Comparison of ENCODE assay signal across 8 cellular contexts in the genomic region with DNA sequence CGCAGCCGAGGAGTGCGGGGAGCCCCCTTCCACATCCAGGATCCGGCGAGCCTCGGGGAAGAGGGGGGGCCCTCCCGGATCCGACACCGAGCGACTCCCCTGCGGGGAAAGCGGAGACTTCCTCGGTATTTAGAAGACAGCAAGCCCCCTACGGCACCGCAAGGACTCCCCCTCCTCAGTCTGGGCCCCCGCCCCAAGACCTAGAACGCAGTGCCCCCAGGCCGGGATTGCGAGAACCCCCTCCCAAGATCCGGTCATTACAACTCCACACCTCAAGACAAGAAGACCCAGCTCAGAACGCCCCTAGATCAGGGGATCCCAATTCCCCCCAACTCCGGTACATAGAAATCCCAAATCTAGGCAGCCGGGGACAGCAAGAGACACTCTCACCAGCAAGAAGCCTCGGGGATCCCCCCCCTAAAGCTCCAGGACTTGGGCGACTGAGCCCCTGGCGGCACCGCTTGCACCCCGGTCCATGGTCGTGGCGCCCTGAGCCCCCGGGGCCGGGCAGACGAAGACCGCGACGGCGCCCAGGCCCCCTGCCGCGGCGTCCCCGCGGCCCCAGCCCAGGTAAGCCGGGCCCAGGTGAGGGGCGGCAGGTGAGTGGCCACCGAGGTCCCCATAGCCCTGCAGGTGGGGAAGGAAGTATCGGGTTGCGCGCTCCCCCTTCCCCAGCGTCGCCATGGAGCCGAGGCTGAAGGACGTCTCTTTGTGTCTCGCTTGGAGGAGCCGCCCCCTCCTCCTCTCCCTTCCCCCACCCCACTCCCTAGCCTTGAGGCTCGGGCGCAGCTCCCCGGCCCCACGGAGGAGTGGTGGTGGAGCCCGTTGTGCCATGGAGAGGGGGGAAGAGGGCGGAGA. TPM values are rescaled to one million over a fixed set of nuclear protein-coding genes. Genes with fewer than 3 reads are reported as not detected.
DNase-seq lines count a peak whose midpoint lies in the region; ATAC-seq, FAIRE-seq and TF ChIP-seq lines count a peak whose summit lies in the region.

No MANE protein-coding gene starts in this region.

- TF ChIP-seq EP300 in Ishikawa (IDR thresholded peaks at IDR 0.05; ENCODE audit: borderline replicate concordance) = no peak

- peak overlapping the region; percentile 59 to 72 (median 62) for H3K4me3 ChIP-seq in gastrocnemius medialis

- peak overlapping the region; percentile 59 to 80 (median 68) for H3K27ac ChIP-seq in gastrocnemius medialis

- no peaks in the 10 kb centered on the region for H3K9me3 ChIP-seq in gastrocnemius medialis

- peaks cover 21% of the 10 kb centered on the region for H3K27me3 Mint-ChIP-seq in activated CD4-positive, alpha-beta memory T cell treated with anti-CD3 and anti-CD28 coated beads, Interleukin-2, amount 10 ng/mL, durations not matched to agents 7 days and 5 days

- DNase-seq in DMS79 treated with DMSO at 0.1 percent for 48 hours (lab: John Stamatoyannopoulos, UW) = peak; percentile 64
- DNase-seq in activated CD4-positive, alpha-beta memory T cell treated with anti-CD3 and anti-CD28 coated beads, Interleukin-2, amount 10 ng/mL, durations not matched to agents 7 days and 5 days = no peak
- DNase-seq in globus pallidus (ENCODE audit: low spot score) = peak; percentile 15
- no peak for DNase-seq in gastrocnemius medialis
- no peak for DNase-seq in urothelium cell line (ENCODE audit: low spot score)

- no peaks in the 10 kb centered on the region for H3K36me3 ChIP-seq in gastrocnemius medialis

- TF ChIP-seq RAD21 in Ishikawa (IDR thresholded peaks at IDR 0.05; ENCODE audit: low read depth) = no peak

- TF ChIP-seq CTCF in gastrocnemius medialis (IDR thresholded peaks at IDR 0.05 in 4 of 5, conservative IDR thresholded peaks at IDR 0.05 in 1 of 5) = no peak

- POLR2A ChIA-PET in activated CD4-positive, alpha-beta memory T cell treated with anti-CD3 and anti-CD28 coated beads, Interleukin-2, amount 10 ng/mL, durations not matched to agents 7 days and 5 days (lab: Charles Lee) = interaction anchor here (1.0 to 3.6 kb wide), 10 partner anchors 9 to 261 kb away, joined by 3 to 22 read pairs (median 4); partner anchors contain the start of gene SGF29

- H3K9me3 Mint-ChIP-seq in activated CD4-positive, alpha-beta memory T cell treated with anti-CD3 and anti-CD28 coated beads, Interleukin-2, amount 10 ng/mL, durations not matched to agents 7 days and 5 days = no peaks in the 10 kb centered on the region

- TF ChIP-seq POLR2A in gastrocnemius medialis (IDR thresholded peaks at IDR 0.05) = no peak

- H3K4me1 Mint-ChIP-seq in activated CD4-positive, alpha-beta memory T cell treated with anti-CD3 and anti-CD28 coated beads, Interleukin-2, amount 10 ng/mL, durations not matched to agents 7 days and 5 days = peaks cover 69% of the 10 kb centered on the region

- CTCF ChIA-PET in activated CD4-positive, alpha-beta memory T cell treated with anti-CD3 and anti-CD28 coated beads, Interleukin-2, amount 10 ng/mL, durations not matched to agents 7 days and 5 days (lab: Charles Lee) = interaction anchor here (1.0 to 2.1 kb wide), 3 partner anchors 11 to 24 kb away, joined by 3 to 9 read pairs (median 7); no protein-coding TSS in a partner anchor

- peak overlapping the region; percentile 78 for H3K4me3 Mint-ChIP-seq in activated CD4-positive, alpha-beta memory T cell treated with anti-CD3 and anti-CD28 coated beads, Interleukin-2, amount 10 ng/mL, durations not matched to agents 7 days and 5 days

- no peak for FAIRE-seq in urothelium cell line (lab: Jason Lieb, UNC)

- peak overlapping the region; percentile 62 for H3K27ac Mint-ChIP-seq in activated CD4-positive, alpha-beta memory T cell treated with anti-CD3 and anti-CD28 coated beads, Interleukin-2, amount 10 ng/mL, durations not matched to agents 7 days and 5 days

- intact Hi-C loops in gastrocnemius medialis (cut with DNase I; ENCODE audit: low total_unique reads) = loop anchor here (2.0 to 10.0 kb wide), 2 partner anchors 32 to 78 kb away; partner anchors contain the start of gene XPO6

- in situ Hi-C loops in gastrocnemius medialis (cut with MboI; ENCODE audit: low sequenced_read_pairs in 4 of 4) = no loop called here

- peaks cover 36 to 43% of the 10 kb centered on the region in 2 donors for H3K4me1 ChIP-seq in gastrocnemius medialis

- ATAC-seq in gastrocnemius medialis = peak in 1 of 2 donors; percentile 10
- ATAC-seq in GM21825 (IDR thresholded peaks at IDR 0.05; ENCODE audit: unreplicated experiment) = no peak
- ATAC-seq in HG02678 (IDR thresholded peaks at IDR 0.05; ENCODE audit: unreplicated experiment) = no peak

- no peaks in the 10 kb centered on the region for H3K27me3 ChIP-seq in gastrocnemius medialis

- peaks cover 10% of the 10 kb centered on the region for H3K36me3 Mint-ChIP-seq in activated CD4-positive, alpha-beta memory T cell treated with anti-CD3 and anti-CD28 coated beads, Interleukin-2, amount 10 ng/mL, durations not matched to agents 7 days and 5 days (ENCODE audit: low read depth)

TF ChIP-seq in Ishikawa, 13 proteins besides CTCF, POLR2A, EP300 and RAD21:
- peak; percentile 95 for TF ChIP-seq ZBTB7A (IDR thresholded peaks at IDR 0.05; ENCODE audit: low read depth)
- TF ChIP-seq, protein P1, sequence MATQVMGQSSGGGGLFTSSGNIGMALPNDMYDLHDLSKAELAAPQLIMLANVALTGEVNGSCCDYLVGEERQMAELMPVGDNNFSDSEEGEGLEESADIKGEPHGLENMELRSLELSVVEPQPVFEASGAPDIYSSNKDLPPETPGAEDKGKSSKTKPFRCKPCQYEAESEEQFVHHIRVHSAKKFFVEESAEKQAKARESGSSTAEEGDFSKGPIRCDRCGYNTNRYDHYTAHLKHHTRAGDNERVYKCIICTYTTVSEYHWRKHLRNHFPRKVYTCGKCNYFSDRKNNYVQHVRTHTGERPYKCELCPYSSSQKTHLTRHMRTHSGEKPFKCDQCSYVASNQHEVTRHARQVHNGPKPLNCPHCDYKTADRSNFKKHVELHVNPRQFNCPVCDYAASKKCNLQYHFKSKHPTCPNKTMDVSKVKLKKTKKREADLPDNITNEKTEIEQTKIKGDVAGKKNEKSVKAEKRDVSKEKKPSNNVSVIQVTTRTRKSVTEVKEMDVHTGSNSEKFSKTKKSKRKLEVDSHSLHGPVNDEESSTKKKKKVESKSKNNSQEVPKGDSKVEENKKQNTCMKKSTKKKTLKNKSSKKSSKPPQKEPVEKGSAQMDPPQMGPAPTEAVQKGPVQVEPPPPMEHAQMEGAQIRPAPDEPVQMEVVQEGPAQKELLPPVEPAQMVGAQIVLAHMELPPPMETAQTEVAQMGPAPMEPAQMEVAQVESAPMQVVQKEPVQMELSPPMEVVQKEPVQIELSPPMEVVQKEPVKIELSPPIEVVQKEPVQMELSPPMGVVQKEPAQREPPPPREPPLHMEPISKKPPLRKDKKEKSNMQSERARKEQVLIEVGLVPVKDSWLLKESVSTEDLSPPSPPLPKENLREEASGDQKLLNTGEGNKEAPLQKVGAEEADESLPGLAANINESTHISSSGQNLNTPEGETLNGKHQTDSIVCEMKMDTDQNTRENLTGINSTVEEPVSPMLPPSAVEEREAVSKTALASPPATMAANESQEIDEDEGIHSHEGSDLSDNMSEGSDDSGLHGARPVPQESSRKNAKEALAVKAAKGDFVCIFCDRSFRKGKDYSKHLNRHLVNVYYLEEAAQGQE (IDR thresholded peaks at IDR 0.05; ENCODE audit: low read depth) = no peak

RNA-seq across cellular contexts. Expression of gene SBK1, which starts 0.6 kb away (rescaled TPM):
- 1 to 10 TPM; 9.8 TPM for total RNA-seq in activated CD4-positive, alpha-beta memory T cell treated with anti-CD3 and anti-CD28 coated beads, Interleukin-2, amount 10 ng/mL, durations not matched to agents 7 days and 5 days
- 1 to 10 TPM; 1.8 to 6.4 (median 4.5) TPM for total RNA-seq in gastrocnemius medialis

Comparison
In these comparisons a context has a peak if more than half of its experiments do, and no peak if none do; other contexts are left out.
1. DNase-seq: peak in DMS79 treated with DMSO at 0.1 percent for 48 hours (single experiment) and globus pallidus (single experiment); none in activated CD4-positive, alpha-beta memory T cell treated with anti-CD3 and anti-CD28 coated beads, Interleukin-2, amount 10 ng/mL, durations not matched to agents 7 days and 5 days (single experiment), gastrocnemius medialis (0 of 2) and urothelium cell line (single experiment).